15 cellular contexts compared by ENCODE assay signal in genomic region chr12:5710260-5710878, GRCh38.
DNase-seq lines count a peak whose midpoint lies in the region; ATAC-seq, FAIRE-seq and TF ChIP-seq lines count a peak whose summit lies in the region.
"Had no signal": no experiment of that assay in that cellular context is flagged by ENCODE, and none has a peak within 500 bp of the region (broad histone marks: within the 10 kb centered on the region; RNA-seq: fewer than 3 reads in every experiment).

No MANE protein-coding gene starts in this region.

- no peaks in the 10 kb centered on the region for H3K27me3 Mint-ChIP-seq in Caco-2 (ENCODE audit: insufficient read depth, unreplicated experiment)

- H3K36me3 Mint-ChIP-seq in Caco-2 (ENCODE audit: insufficient read depth, unreplicated experiment): no peaks in the 10 kb centered on the region

- in situ Hi-C loops in K562 (cut with MboI): no loop called here

- no peak for FAIRE-seq in K562 (lab: Jason Lieb, UNC)

- H3K4me2 ChIP-seq in K562 (ENCODE audit: insufficient read depth, low read length) (no peak overlapping the region), mesenchymal stem cell (ENCODE audit: low read length, poor library complexity, severe bottlenecking) (no peak overlapping the region)

- H3K36me3 ChIP-seq in Caco-2 (ENCODE audit: control insufficient read depth, insufficient read depth, low read length) (no peaks in the 10 kb centered on the region), K562 (ENCODE audit: control insufficient read depth, insufficient read depth, low read length) (no peaks in the 10 kb centered on the region), mesenchymal stem cell (ENCODE audit: control insufficient read depth in 1 of 2, insufficient read depth in 2 of 2, low read depth in 1 of 2, low read length in 2 of 2) (no peaks in the 10 kb centered on the region)
- H3K36me3 ChIP-seq: HAP-1 had no signal

- no peak overlapping the region for H2BK5ac ChIP-seq in mesenchymal stem cell (ENCODE audit: low read depth, low read length, poor library complexity, severe bottlenecking)

- POLR2A ChIA-PET in Caco-2 (lab: Charles Lee): no interaction called here
- POLR2A ChIA-PET in K562 (lab: Yijun Ruan, JAX): interaction anchor here (0.5 to 0.6 kb wide), 2 partner anchors 12 to 70 kb away, joined by 3 read pairs; no protein-coding TSS in a partner anchor

- 50% methylated on average over 1 of the region's 1 CpG for WGBS in K562 (ENCODE audit: insufficient coverage, low coverage, missing lambda C conversion rate)
- WGBS in mesenchymal stem cell: 56% methylated on average over 1 of the region's 1 CpG

- peaks cover 45% of the 10 kb centered on the region for H3K9me3 Mint-ChIP-seq in Caco-2 (ENCODE audit: unreplicated experiment)
- H3K9me3 Mint-ChIP-seq: CD4-positive, alpha-beta T cell had no signal

- no peak overlapping the region for H2BK15ac ChIP-seq in mesenchymal stem cell (ENCODE audit: low read depth, poor library complexity, severe bottlenecking)

- H3K9me1 ChIP-seq in K562 (ENCODE audit: control insufficient read depth, insufficient read depth, low read length): no peaks in the 10 kb centered on the region

- no peak for ATAC-seq in K562
- ATAC-seq in left colon: no peak

- H2AFZ ChIP-seq in K562 (ENCODE audit: low read depth, low read length): no peak overlapping the region
- H2AFZ ChIP-seq in mesenchymal stem cell (ENCODE audit: low read depth, low read length): no peak overlapping the region

- H4K91ac ChIP-seq in mesenchymal stem cell (ENCODE audit: low read length): no peak overlapping the region

- H3K79me2 ChIP-seq in K562 (ENCODE audit: control insufficient read depth, insufficient read depth, low read length): no peaks in the 10 kb centered on the region

- peak in 1 of 2 experiments; percentile 48 for DNase-seq in Caco-2
- DNase-seq in M059J (ENCODE audit: low read depth): peak; percentile 56
- no peak for DNase-seq in K562 (ENCODE audit: extremely low read depth in 1 of 4, low spot score in 3 of 4)
- DNase-seq in mesenchymal stem cell: peak; percentile 76
- no peak for DNase-seq in left colon
- DNase-seq in NCI-H748 (lab: John Stamatoyannopoulos, UW; ENCODE audit: unreplicated experiment): no peak
- no peak for DNase-seq in putamen (ENCODE audit: low spot score)
- DNase-seq: Calu3; CD4-positive, alpha-beta T cell; DMS79 treated with DMSO at 0.1 percent for 48 hours; GF-D8; GOT3; KBM-7 had no signal

- TF ChIP-seq POLR2A in K562 (conservative IDR thresholded peaks at IDR 0.05): no peak

- H3K9me3 ChIP-seq in Caco-2 (no peaks in the 10 kb centered on the region), K562 (replicated peaks; ENCODE audit: control insufficient read depth, insufficient read depth, low read depth, low read length) (no peaks in the 10 kb centered on the region), mesenchymal stem cell (ENCODE audit: control insufficient read depth, low read length) (no peaks in the 10 kb centered on the region)
- H3K9me3 ChIP-seq: HAP-1 had no signal

- H4K8ac ChIP-seq in mesenchymal stem cell (ENCODE audit: low read length): no peak overlapping the region

- no peak overlapping the region for H3K18ac ChIP-seq in mesenchymal stem cell (ENCODE audit: low read depth in 1 of 2, low read length in 2 of 2)

- H3K79me1 ChIP-seq in mesenchymal stem cell (replicated peaks; ENCODE audit: low read length, poor library complexity, severe bottlenecking): no peaks in the 10 kb centered on the region

- no peak overlapping the region for H3K9ac ChIP-seq in K562 (ENCODE audit: insufficient read depth in 1 of 2, low read depth in 2 of 2, low read length in 2 of 2)
- H3K9ac ChIP-seq in mesenchymal stem cell (ENCODE audit: low read length): no peak overlapping the region

- H3K4me1 ChIP-seq in Caco-2 (peaks cover 42% of the 10 kb centered on the region), K562 (replicated peaks in 1 of 2; ENCODE audit: control insufficient read depth in 2 of 2, insufficient read depth in 2 of 2, low read length in 2 of 2) (no peaks in the 10 kb centered on the region), mesenchymal stem cell (ENCODE audit: control insufficient read depth, insufficient read depth, low read depth, low read length) (peaks cover under 1% of the 10 kb centered on the region)
- H3K4me1 ChIP-seq: HAP-1 had no signal

- H3K4ac ChIP-seq in mesenchymal stem cell (ENCODE audit: low read depth in 1 of 2, low read length in 2 of 2): no peak overlapping the region

- no peak overlapping the region for H3K14ac ChIP-seq in mesenchymal stem cell (ENCODE audit: low read length in 2 of 2)

- no peak overlapping the region for H3K4me3 ChIP-seq in Caco-2 (ENCODE audit: low read depth, low read length)
- H3K4me3 ChIP-seq in K562: no peak overlapping the region
- H3K4me3 ChIP-seq in mesenchymal stem cell (ENCODE audit: insufficient read depth in 1 of 2, low read depth in 1 of 2, low read length in 2 of 2): no peak overlapping the region
- H3K4me3 ChIP-seq: HAP-1 had no signal

- CTCF ChIA-PET in Caco-2 (lab: Charles Lee): no interaction called here
- CTCF ChIA-PET in K562 (lab: Yijun Ruan, JAX; ENCODE audit: low intra/inter-chr PET ratio): no interaction called here

- TF ChIP-seq CTCF in Caco-2 (IDR thresholded peaks at IDR 0.05; ENCODE audit: insufficient read depth in 1 of 2, low read depth in 1 of 2, low read length in 1 of 2, severe bottlenecking in 1 of 2, unreplicated experiment in 1 of 2) (no peak), K562 (IDR thresholded peaks at IDR 0.05 in 2 of 3, conservative IDR thresholded peaks at IDR 0.05 in 1 of 3; ENCODE audit: insufficient read depth in 2 of 3, low read depth in 1 of 3, low read length in 3 of 3) (no peak)

- no peak overlapping the region for H3K23ac ChIP-seq in mesenchymal stem cell (ENCODE audit: low read length in 2 of 2)

- H3K27ac ChIP-seq in K562 (ENCODE audit: extremely low read depth, low read depth, low read length): no peak overlapping the region
- H3K27ac ChIP-seq in mesenchymal stem cell (ENCODE audit: low read length, poor library complexity, severe bottlenecking): no peak overlapping the region
- H3K27ac ChIP-seq: C4-2B had no signal

- TF ChIP-seq RAD21 in K562 (CRISPR knock-in tag; conservative IDR thresholded peaks at IDR 0.05 in 1 of 2, IDR thresholded peaks at IDR 0.05 in 1 of 2): no peak

- no TSS peak for BruUV-seq in Caco-2 (replicated peaks; lab: Mats Ljungman, UMichigan)
- no TSS peak for BruUV-seq in K562 (replicated peaks; lab: Mats Ljungman, UMichigan)

- H2AK5ac ChIP-seq in mesenchymal stem cell (ENCODE audit: low read length, severe bottlenecking): no peak overlapping the region

- H3K27me3 ChIP-seq in Caco-2 (replicated peaks; ENCODE audit: control insufficient read depth, insufficient read depth, low read length) (no peaks in the 10 kb centered on the region), K562 (ENCODE audit: control insufficient read depth in 2 of 2, insufficient read depth in 2 of 2, low read length in 2 of 2) (no peaks in the 10 kb centered on the region; a peak in 1 of 5 replicates), mesenchymal stem cell (ENCODE audit: control insufficient read depth in 1 of 2, insufficient read depth in 1 of 2, low read length in 2 of 2) (peaks cover 0 to 11% of the 10 kb centered on the region in 2 experiments)

- intact Hi-C loops in Caco-2 (cut with micrococcal nuclease; ENCODE audit: unreplicated experiment) (no loop called here), K562 (cut with micrococcal nuclease) (no loop called here), left colon (cut with DNase I, micrococcal nuclease) (no loop called here)

- H3K4me1 Mint-ChIP-seq in Caco-2 (ENCODE audit: low read depth, unreplicated experiment): peaks cover 63% of the 10 kb centered on the region

- no peak overlapping the region for H2BK120ac ChIP-seq in mesenchymal stem cell (ENCODE audit: low read depth, low read length)

- TF ChIP-seq EP300 in K562 (IDR thresholded peaks at IDR 0.05; ENCODE audit: low read length): no peak

- peak overlapping the region; percentile 12 for H3K27ac Mint-ChIP-seq in Caco-2 (ENCODE audit: unreplicated experiment)
- H3K27ac Mint-ChIP-seq: CD4-positive, alpha-beta T cell had no signal

- H3K4me3 Mint-ChIP-seq in Caco-2 (ENCODE audit: unreplicated experiment): no peak overlapping the region
- H3K4me3 Mint-ChIP-seq: CD4-positive, alpha-beta T cell had no signal

- H2BK12ac ChIP-seq in mesenchymal stem cell (ENCODE audit: low read length in 2 of 2): no peak overlapping the region

- no peaks in the 10 kb centered on the region for H4K20me1 ChIP-seq in K562 (replicated peaks; ENCODE audit: control insufficient read depth, insufficient read depth, low read length)

TF ChIP-seq in K562, 482 proteins besides CTCF, POLR2A, EP300 and RAD21:
- no peak for TF ChIP-seq KAT7 (CRISPR knock-in tag; IDR thresholded peaks at IDR 0.05; ENCODE audit: borderline replicate concordance)
- no peak for TF ChIP-seq THRA (IDR thresholded peaks at IDR 0.05)
- TF ChIP-seq ZNF395 (CRISPR knock-in tag; IDR thresholded peaks at IDR 0.05): no peak
- peak; percentile 64; the same call in 1 of the 2 replicates for TF ChIP-seq ZKSCAN1 (IDR thresholded peaks at IDR 0.05; ENCODE audit: low read depth, low read length)
- TF ChIP-seq NFE2 (IDR thresholded peaks at IDR 0.05; ENCODE audit: low read depth): no peak
- TF ChIP-seq POLR2H (tag; IDR thresholded peaks at IDR 0.05; ENCODE audit: low read depth): no peak
- TF ChIP-seq MAZ (CRISPR knock-in tag; conservative IDR thresholded peaks at IDR 0.05 in 1 of 2, IDR thresholded peaks at IDR 0.05 in 1 of 2): no peak
TF ChIP-seq in K562: peak in this region for 1.

Comparison
In these comparisons a context has a peak if more than half of its experiments do, and no peak if none do; other contexts are left out.
1. DNase-seq: peak in M059J (single experiment) and mesenchymal stem cell (single experiment); none in K562 (0 of 4), left colon (0 of 2), NCI-H748 (single experiment) and putamen (single experiment).